ENCODE assay signal across 1 cellular context in the genomic region with DNA sequence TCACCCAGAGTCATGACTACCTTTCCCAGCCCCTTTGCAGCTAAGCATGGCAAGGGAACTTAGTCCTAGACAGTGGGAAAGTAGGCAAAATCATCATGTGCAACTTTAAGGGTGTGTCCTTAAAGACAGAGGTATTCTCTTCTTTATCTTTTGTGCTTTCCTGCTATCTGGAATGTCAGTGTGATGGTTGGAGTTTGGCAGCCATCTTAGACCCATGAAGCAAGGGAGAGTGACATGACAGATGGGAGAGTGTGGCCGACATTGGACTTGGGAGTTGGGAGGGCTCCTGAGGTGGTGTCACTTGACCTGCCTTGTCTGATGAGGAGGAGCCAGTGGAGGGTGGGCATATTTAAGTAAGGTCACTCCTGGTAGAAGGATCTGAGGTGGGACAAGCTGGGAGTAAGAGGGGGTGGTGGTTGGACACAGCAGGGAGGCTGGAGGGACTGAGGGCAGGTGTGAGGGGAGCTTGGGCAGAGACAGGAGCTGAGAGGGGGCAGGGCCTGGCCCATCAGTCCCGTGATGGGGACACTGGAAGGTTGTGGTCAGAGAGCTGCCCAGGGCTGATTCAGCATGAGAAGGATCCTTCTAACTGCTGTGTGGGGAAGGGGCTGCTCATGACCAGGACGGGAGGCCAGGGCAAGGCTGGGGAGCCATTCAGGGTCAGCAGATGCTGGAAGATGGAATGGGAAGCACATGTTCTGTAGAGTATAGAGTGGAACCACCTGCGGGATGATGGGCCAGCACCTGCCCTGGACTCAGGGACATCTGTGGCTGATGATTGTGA.
TF ChIP-seq lines count a peak whose summit lies in the region.

No MANE protein-coding gene starts in this region.

TF ChIP-seq in K562, 482 proteins besides CTCF, POLR2A, EP300 and RAD21 (continued from another document):
- TF ChIP-seq, protein P1, sequence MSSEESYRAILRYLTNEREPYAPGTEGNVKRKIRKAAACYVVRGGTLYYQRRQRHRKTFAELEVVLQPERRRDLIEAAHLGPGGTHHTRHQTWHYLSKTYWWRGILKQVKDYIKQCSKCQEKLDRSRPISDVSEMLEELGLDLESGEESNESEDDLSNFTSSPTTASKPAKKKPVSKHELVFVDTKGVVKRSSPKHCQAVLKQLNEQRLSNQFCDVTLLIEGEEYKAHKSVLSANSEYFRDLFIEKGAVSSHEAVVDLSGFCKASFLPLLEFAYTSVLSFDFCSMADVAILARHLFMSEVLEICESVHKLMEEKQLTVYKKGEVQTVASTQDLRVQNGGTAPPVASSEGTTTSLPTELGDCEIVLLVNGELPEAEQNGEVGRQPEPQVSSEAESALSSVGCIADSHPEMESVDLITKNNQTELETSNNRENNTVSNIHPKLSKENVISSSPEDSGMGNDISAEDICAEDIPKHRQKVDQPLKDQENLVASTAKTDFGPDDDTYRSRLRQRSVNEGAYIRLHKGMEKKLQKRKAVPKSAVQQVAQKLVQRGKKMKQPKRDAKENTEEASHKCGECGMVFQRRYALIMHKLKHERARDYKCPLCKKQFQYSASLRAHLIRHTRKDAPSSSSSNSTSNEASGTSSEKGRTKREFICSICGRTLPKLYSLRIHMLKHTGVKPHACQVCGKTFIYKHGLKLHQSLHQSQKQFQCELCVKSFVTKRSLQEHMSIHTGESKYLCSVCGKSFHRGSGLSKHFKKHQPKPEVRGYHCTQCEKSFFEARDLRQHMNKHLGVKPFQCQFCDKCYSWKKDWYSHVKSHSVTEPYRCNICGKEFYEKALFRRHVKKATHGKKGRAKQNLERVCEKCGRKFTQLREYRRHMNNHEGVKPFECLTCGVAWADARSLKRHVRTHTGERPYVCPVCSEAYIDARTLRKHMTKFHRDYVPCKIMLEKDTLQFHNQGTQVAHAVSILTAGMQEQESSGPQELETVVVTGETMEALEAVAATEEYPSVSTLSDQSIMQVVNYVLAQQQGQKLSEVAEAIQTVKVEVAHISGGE (CRISPR knock-in tag; IDR thresholded peaks at IDR 0.05), result peak in 1 of 3 experiments; percentile 4; a peak in 1 of 6 replicates
- TF ChIP-seq TEAD1 (CRISPR knock-in tag; IDR thresholded peaks at IDR 0.05), result no peak
